Comparison of ENCODE assay signal across 8 cellular contexts in the genomic region with DNA sequence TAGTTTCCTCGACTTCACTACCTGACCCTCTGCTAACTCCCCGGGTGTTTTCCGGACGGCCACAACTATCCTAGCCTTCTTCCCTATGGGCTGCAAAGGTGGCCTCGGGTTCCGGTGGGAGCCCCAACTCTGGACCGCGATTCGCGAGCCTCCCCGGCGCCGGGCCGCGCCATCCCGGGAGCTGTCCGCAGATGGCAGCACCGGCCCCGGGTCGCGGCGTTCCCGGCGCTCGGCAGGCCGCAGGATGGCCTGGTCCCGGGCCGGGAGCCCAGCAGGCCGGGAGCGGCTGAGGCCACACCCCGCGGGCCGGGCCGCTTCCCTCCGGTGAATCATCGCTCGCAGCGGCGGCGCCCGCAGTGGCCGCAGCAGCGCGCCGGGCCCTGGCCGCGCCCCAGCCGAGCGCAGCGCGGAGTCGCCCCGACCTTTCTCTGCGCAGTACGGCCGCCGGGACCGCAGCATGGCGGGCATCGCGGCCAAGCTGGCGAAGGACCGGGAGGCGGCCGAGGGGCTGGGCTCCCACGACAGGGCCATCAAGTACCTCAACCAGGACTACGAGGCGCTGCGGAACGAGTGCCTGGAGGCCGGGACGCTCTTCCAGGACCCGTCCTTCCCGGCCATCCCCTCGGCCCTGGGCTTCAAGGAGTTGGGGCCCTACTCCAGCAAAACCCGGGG. TPM values are rescaled to one million over a fixed set of nuclear protein-coding genes. Genes with fewer than 3 reads are reported as not detected.
DNase-seq lines count a peak whose midpoint lies in the region; ATAC-seq and TF ChIP-seq lines count a peak whose summit lies in the region.

A gene (plus strand): TSS at position 356 of the 672 bp plus-strand sequence. CDS start 102 bp downstream, at position 458.

- H3K4me1 ChIP-seq in ascending aorta (peaks cover 14 to 45% of the 10 kb centered on the region in 2 donors), left ventricle myocardium inferior (peaks cover 87% of the 10 kb centered on the region)

- POLR2A ChIA-PET in T-cell (lab: Charles Lee) = interaction anchor here in 1 of 2 donors (0.6 kb wide), 1 partner anchor 53 kb away, joined by 3 read pairs; no protein-coding TSS in a partner anchor

- CTCF ChIA-PET in T-cell (lab: Charles Lee) = interaction anchor here in 1 of 2 donors (1.1 kb wide), 1 partner anchor 14 kb away, joined by 4 read pairs; no protein-coding TSS in a partner anchor

- TF ChIP-seq CTCF in ascending aorta (IDR thresholded peaks at IDR 0.05) (peak; percentile 63 to 94 (median 76)), left ventricle myocardium inferior (IDR thresholded peaks at IDR 0.05; ENCODE audit: borderline replicate concordance) (peak; percentile 87)

- peaks cover 60 to 77% (median 65%) of the 10 kb centered on the region in 3 donors for H3K4me1 Mint-ChIP-seq in T-cell

- peak; percentile 50 for ATAC-seq in GM21526 (IDR thresholded peaks at IDR 0.05; ENCODE audit: low FRiP score, unreplicated experiment)
- ATAC-seq in T-cell (replicated peaks in 1 of 4) = peak; percentile 60 to 64 (median 62)
- ATAC-seq in HG03457 (IDR thresholded peaks at IDR 0.05; ENCODE audit: unreplicated experiment) = no peak

- peak within 1 kb of the TSS; percentile 83 to 96 (median 85) for H3K4me3 Mint-ChIP-seq in T-cell

- peak within 1 kb of the TSS; percentile 95 to 97 for H3K27ac Mint-ChIP-seq in T-cell

- no peaks in the 10 kb centered on the region for H3K9me3 ChIP-seq in ascending aorta
- no peaks in the 10 kb centered on the region for H3K9me3 ChIP-seq in left ventricle myocardium inferior (replicated peaks)

- H3K27me3 ChIP-seq in ascending aorta (no peaks in the 10 kb centered on the region), left ventricle myocardium inferior (ENCODE audit: low read depth) (no peaks in the 10 kb centered on the region)

- peak within 1 kb of the TSS; percentile 89 to 95 for H3K27ac ChIP-seq in ascending aorta
- H3K27ac ChIP-seq in left ventricle myocardium inferior (replicated peaks) = peak within 1 kb of the TSS; percentile 98

- H3K36me3 ChIP-seq in ascending aorta (peaks cover 0 to 1% of the 10 kb centered on the region in 2 donors), left ventricle myocardium inferior (peaks cover 3% of the 10 kb centered on the region)

- DNase-seq in EH (ENCODE audit: low read depth) (peak; percentile 90), HuH-7 (ENCODE audit: low spot score) (peak; percentile 92), T-cell (peak in 28 of 34 experiments; percentile 9 to 65 (median 34)), ascending aorta (ENCODE audit: low spot score in 2 of 2) (peak in 1 of 2 donors; percentile 92), left ventricle myocardium inferior (peak; percentile 85), pons (ENCODE audit: low spot score) (peak; percentile 51)

- H3K9me3 Mint-ChIP-seq in T-cell = no peaks in the 10 kb centered on the region

- peak within 1 kb of the TSS; percentile 74 to 96 for H3K4me3 ChIP-seq in ascending aorta
- H3K4me3 ChIP-seq in left ventricle myocardium inferior = peak within 1 kb of the TSS; percentile 90

- H3K36me3 Mint-ChIP-seq in T-cell = peaks cover 4% of the 10 kb centered on the region

- H3K27me3 Mint-ChIP-seq in T-cell = no peaks in the 10 kb centered on the region

- intact Hi-C loops in ascending aorta (cut with DNase I) = loop anchor here (1.0 to 10.0 kb wide), 4 partner anchors 37 to 722 kb away; a partner anchor contains a TSS
- intact Hi-C loops in left ventricle myocardium inferior (cut with micrococcal nuclease) = loop anchor here (5.0 kb wide), 1 partner anchor 35 kb away; no protein-coding TSS in a partner anchor

RNA-seq across cellular contexts. Expression of the gene that starts here (rescaled TPM):
- total RNA-seq in T-cell (100 to 1,000 TPM; 146 to 206 (median 169) TPM), ascending aorta (178 TPM), left ventricle myocardium inferior (65.3 TPM)
